2 cellular contexts compared by ENCODE assay signal in genomic region chr13:30196025-30196424, GRCh38.
TF ChIP-seq lines count a peak whose summit lies in the region.

No MANE protein-coding gene starts in this region.

TF ChIP-seq in HEK293, 187 proteins besides CTCF, POLR2A, EP300 and RAD21 (continued from another document):
- TF ChIP-seq ZIC2 (tag by site-specific recombination; IDR thresholded peaks at IDR 0.05) = peak; percentile 81
TF ChIP-seq in HEK293: peak in this region for 1.

TF ChIP-seq in neural cell, 6 proteins besides CTCF, POLR2A, EP300 and RAD21:
- TF ChIP-seq, protein P1, sequence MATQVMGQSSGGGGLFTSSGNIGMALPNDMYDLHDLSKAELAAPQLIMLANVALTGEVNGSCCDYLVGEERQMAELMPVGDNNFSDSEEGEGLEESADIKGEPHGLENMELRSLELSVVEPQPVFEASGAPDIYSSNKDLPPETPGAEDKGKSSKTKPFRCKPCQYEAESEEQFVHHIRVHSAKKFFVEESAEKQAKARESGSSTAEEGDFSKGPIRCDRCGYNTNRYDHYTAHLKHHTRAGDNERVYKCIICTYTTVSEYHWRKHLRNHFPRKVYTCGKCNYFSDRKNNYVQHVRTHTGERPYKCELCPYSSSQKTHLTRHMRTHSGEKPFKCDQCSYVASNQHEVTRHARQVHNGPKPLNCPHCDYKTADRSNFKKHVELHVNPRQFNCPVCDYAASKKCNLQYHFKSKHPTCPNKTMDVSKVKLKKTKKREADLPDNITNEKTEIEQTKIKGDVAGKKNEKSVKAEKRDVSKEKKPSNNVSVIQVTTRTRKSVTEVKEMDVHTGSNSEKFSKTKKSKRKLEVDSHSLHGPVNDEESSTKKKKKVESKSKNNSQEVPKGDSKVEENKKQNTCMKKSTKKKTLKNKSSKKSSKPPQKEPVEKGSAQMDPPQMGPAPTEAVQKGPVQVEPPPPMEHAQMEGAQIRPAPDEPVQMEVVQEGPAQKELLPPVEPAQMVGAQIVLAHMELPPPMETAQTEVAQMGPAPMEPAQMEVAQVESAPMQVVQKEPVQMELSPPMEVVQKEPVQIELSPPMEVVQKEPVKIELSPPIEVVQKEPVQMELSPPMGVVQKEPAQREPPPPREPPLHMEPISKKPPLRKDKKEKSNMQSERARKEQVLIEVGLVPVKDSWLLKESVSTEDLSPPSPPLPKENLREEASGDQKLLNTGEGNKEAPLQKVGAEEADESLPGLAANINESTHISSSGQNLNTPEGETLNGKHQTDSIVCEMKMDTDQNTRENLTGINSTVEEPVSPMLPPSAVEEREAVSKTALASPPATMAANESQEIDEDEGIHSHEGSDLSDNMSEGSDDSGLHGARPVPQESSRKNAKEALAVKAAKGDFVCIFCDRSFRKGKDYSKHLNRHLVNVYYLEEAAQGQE (IDR thresholded peaks at IDR 0.05; ENCODE audit: borderline replicate concordance) = peak; percentile 19
- TF ChIP-seq POLR2AphosphoS5 (IDR thresholded peaks at IDR 0.05) (peak; percentile 18), MXI1 (conservative IDR thresholded peaks at IDR 0.05; ENCODE audit: poor library complexity, severe bottlenecking) (no peak)
